ENCODE assay signal across 8 cellular contexts in genomic region chr7:76130661-76131060, GRCh38.
DNase-seq lines count a peak whose midpoint lies in the region; ATAC-seq and TF ChIP-seq lines count a peak whose summit lies in the region.
"Not testable (repeated sequence)": the region's sequence is repeated elsewhere in the genome, so short reads cannot be mapped to it uniquely, and the experiment has no call there.

No MANE protein-coding gene starts in this region.

- not testable (repeated sequence) for H3K9ac ChIP-seq in smooth muscle cell (ENCODE audit: low read depth)

- peak; percentile 61 for ATAC-seq in GM23338

- DNase-seq in COLO668 (lab: John Stamatoyannopoulos, UW; ENCODE audit: unreplicated experiment): peak; percentile 7
- peak; percentile 18 for DNase-seq in GM23338 (ENCODE audit: low spot score)
- peak; percentile 56 for DNase-seq in NAMALWA (ENCODE audit: low spot score)
- DNase-seq in RKO (ENCODE audit: low spot score): peak; percentile 49
- peak; percentile 4 for DNase-seq in activated naive CD8-positive, alpha-beta T cell treated with anti-CD3 and anti-CD28 coated beads for 36 hours
- not testable (repeated sequence) for DNase-seq in esophagus muscularis mucosa (ENCODE audit: extremely low spot score); smooth muscle cell (lab: John Stamatoyannopoulos, UW; ENCODE audit: unreplicated experiment)
- DNase-seq in kidney tubule cell (ENCODE audit: low spot score): peak; percentile 48

- not testable (repeated sequence) for H3K27ac Mint-ChIP-seq in GM23338; activated naive CD8-positive, alpha-beta T cell treated with anti-CD3 and anti-CD28 coated beads for 36 hours

- H3K4me3 Mint-ChIP-seq in GM23338; activated naive CD8-positive, alpha-beta T cell treated with anti-CD3 and anti-CD28 coated beads for 36 hours: not testable (repeated sequence)

- not testable (repeated sequence) for TF ChIP-seq EP300 in esophagus muscularis mucosa (IDR thresholded peaks at IDR 0.05)

- H3K27ac ChIP-seq in GM23338 (ENCODE audit: low read depth); esophagus muscularis mucosa (replicated peaks in 1 of 4); smooth muscle cell (ENCODE audit: low read depth): not testable (repeated sequence)

- not testable (repeated sequence) for H3K4me3 ChIP-seq in GM23338, esophagus muscularis mucosa, smooth muscle cell

- TF ChIP-seq CTCF in GM23338 (conservative IDR thresholded peaks at IDR 0.05; ENCODE audit: low read depth in 2 of 2) (peak; percentile 29 to 69; a peak in 2 of 4 replicates), esophagus muscularis mucosa (IDR thresholded peaks at IDR 0.05) (peak; percentile 28 to 39 (median 29)), smooth muscle cell (IDR thresholded peaks at IDR 0.05; ENCODE audit: borderline replicate concordance, insufficient read depth, poor library complexity, severe bottlenecking) (peak; percentile 35)

- not testable (repeated sequence) for H3K9me2 ChIP-seq in GM23338 (ENCODE audit: insufficient read depth)

- not testable (repeated sequence) for H3K79me2 ChIP-seq in GM23338 (replicated peaks; ENCODE audit: insufficient read depth); smooth muscle cell (ENCODE audit: low read depth)

- H2AFZ ChIP-seq in GM23338; smooth muscle cell (ENCODE audit: low read depth): not testable (repeated sequence)

- intact Hi-C loops in esophagus muscularis mucosa (cut with DNase I): not testable (repeated sequence)

- H4K20me1 ChIP-seq in GM23338 (replicated peaks; ENCODE audit: insufficient read depth); smooth muscle cell (ENCODE audit: low read depth): not testable (repeated sequence)

- H3K4me1 Mint-ChIP-seq in GM23338: not testable (repeated sequence)
- H3K4me1 Mint-ChIP-seq in activated naive CD8-positive, alpha-beta T cell treated with anti-CD3 and anti-CD28 coated beads for 36 hours: peaks cover 27% of the 10 kb centered on the region

- TF ChIP-seq POLR2A in esophagus muscularis mucosa (IDR thresholded peaks at IDR 0.05; ENCODE audit: low read depth): not testable (repeated sequence)

- not testable (repeated sequence) for H3K4me1 ChIP-seq in GM23338 (ENCODE audit: insufficient read depth); esophagus muscularis mucosa; smooth muscle cell (ENCODE audit: low read depth)

- not testable (repeated sequence) for H3K27me3 Mint-ChIP-seq in GM23338 (ENCODE audit: insufficient read depth, low read depth, poor library complexity); activated naive CD8-positive, alpha-beta T cell treated with anti-CD3 and anti-CD28 coated beads for 36 hours

- not testable (repeated sequence) for H3K4me2 ChIP-seq in GM23338, smooth muscle cell

- H3K9me3 ChIP-seq in esophagus muscularis mucosa; smooth muscle cell (replicated peaks; ENCODE audit: low read depth): not testable (repeated sequence)

- not testable (repeated sequence) for H3K27me3 ChIP-seq in GM23338 (ENCODE audit: insufficient read depth); smooth muscle cell (ENCODE audit: low read depth)
- peaks cover 0 to 16% (median 0%) of the 10 kb centered on the region in 4 donors for H3K27me3 ChIP-seq in esophagus muscularis mucosa

- H3F3A ChIP-seq in GM23338 (replicated peaks; ENCODE audit: low read depth); smooth muscle cell (ENCODE audit: low read depth): not testable (repeated sequence)

- H3K36me3 Mint-ChIP-seq in GM23338 (ENCODE audit: low read depth); activated naive CD8-positive, alpha-beta T cell treated with anti-CD3 and anti-CD28 coated beads for 36 hours: not testable (repeated sequence)

- not testable (repeated sequence) for H3K36me3 ChIP-seq in GM23338 (ENCODE audit: insufficient read depth); esophagus muscularis mucosa; smooth muscle cell (ENCODE audit: low read depth)

- not testable (repeated sequence) for H3K9me3 Mint-ChIP-seq in GM23338; activated naive CD8-positive, alpha-beta T cell treated with anti-CD3 and anti-CD28 coated beads for 36 hours
